8 cellular contexts compared by ENCODE assay signal in the genomic region with DNA sequence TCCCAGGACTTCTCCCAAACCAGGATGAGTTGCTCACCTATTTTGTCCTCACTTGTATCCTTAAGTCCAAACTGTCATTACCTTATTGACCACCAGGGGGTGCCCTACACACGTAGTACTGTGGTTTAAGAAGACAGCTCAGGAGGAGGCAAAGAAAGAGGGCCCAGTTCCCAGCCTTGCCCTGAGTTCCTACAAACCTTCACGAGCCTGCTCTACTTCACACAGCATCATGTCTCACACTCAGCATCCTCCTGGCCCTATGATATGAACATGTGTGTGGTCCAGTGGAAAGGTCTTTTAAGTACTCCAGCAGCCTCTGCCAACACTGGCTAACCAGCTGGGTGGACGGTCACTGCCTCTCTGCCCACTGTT. TPM values are rescaled to one million over a fixed set of nuclear protein-coding genes. Genes with fewer than 3 reads are reported as not detected.
DNase-seq lines count a peak whose midpoint lies in the region; ATAC-seq and TF ChIP-seq lines count a peak whose summit lies in the region.

No MANE protein-coding gene starts in this region.

- peak overlapping the region; percentile 60 for H3K27ac Mint-ChIP-seq in stimulated activated effector memory CD8-positive, alpha-beta T cell treated with anti-CD3 and anti-CD28 coated beads, Interleukin-12 subunit alpha, Interleukin-12 subunit beta, amount 100 ng/mL, for 72 hours

- no peaks in the 10 kb centered on the region for H3K9me3 Mint-ChIP-seq in stimulated activated effector memory CD8-positive, alpha-beta T cell treated with anti-CD3 and anti-CD28 coated beads, Interleukin-12 subunit alpha, Interleukin-12 subunit beta, amount 100 ng/mL, for 72 hours

- peak overlapping the region; percentile 16; the same call in 1 of the 2 replicates for H2AFZ ChIP-seq in KMS-11 (ENCODE audit: low read depth)

- DNase-seq in DMS114 treated with DMSO at 0.1 percent for 48 hours (lab: John Stamatoyannopoulos, UW; ENCODE audit: unreplicated experiment): peak; percentile 92
- peak; percentile 97 for DNase-seq in OCI-M1 (lab: John Stamatoyannopoulos, UW)
- peak; percentile 86 for DNase-seq in activated CD8-positive, alpha-beta memory T cell treated with anti-CD3 and anti-CD28 coated beads, Interleukin-2, amount 50 U/mL, for 4 hours
- DNase-seq in epidermal melanocyte (ENCODE audit: insufficient read length, low spot score): peak; percentile 76
- peak; percentile 94 for DNase-seq in myocyte (ENCODE audit: low read depth)
- DNase-seq in stimulated activated effector memory CD8-positive, alpha-beta T cell treated with anti-CD3 and anti-CD28 coated beads, Interleukin-12 subunit alpha, Interleukin-12 subunit beta, amount 100 ng/mL, for 72 hours (ENCODE audit: low spot score in 2 of 2): peak; percentile 88 to 95
- DNase-seq in posterior vena cava (ENCODE audit: low spot score): no peak

- peak; percentile 96 for TF ChIP-seq CTCF in KMS-11 (conservative IDR thresholded peaks at IDR 0.05; ENCODE audit: low read depth, low read length)

- peaks cover 43% of the 10 kb centered on the region for H3K4me1 Mint-ChIP-seq in stimulated activated effector memory CD8-positive, alpha-beta T cell treated with anti-CD3 and anti-CD28 coated beads, Interleukin-12 subunit alpha, Interleukin-12 subunit beta, amount 100 ng/mL, for 72 hours

- no peak overlapping the region for H3K4me3 ChIP-seq in KMS-11 (IDR thresholded peaks at IDR 0.05; ENCODE audit: insufficient read depth, low read depth, low read length)

- no peak overlapping the region for H3K4me2 ChIP-seq in KMS-11

- no peak overlapping the region for H3K9ac ChIP-seq in KMS-11

- no peaks in the 10 kb centered on the region for H4K20me1 ChIP-seq in KMS-11 (ENCODE audit: insufficient read depth)

- peak; percentile 61 for ATAC-seq in stimulated activated effector memory CD8-positive, alpha-beta T cell treated with anti-CD3 and anti-CD28 coated beads, Interleukin-12 subunit alpha, Interleukin-12 subunit beta, amount 100 ng/mL, for 72 hours

- H3K4me1 ChIP-seq in KMS-11 (ENCODE audit: low read depth, poor library complexity, severe bottlenecking): peaks cover 25% of the 10 kb centered on the region

- intact Hi-C loops in posterior vena cava (cut with DNase I): no loop called here

- H3K79me2 ChIP-seq in KMS-11 (ENCODE audit: insufficient read depth, low read depth): peaks cover 22% of the 10 kb centered on the region

- H3K27ac ChIP-seq in KMS-11: no peak overlapping the region

- no peaks in the 10 kb centered on the region for H3K36me3 ChIP-seq in KMS-11 (ENCODE audit: insufficient read depth)

- H3K4me3 Mint-ChIP-seq in stimulated activated effector memory CD8-positive, alpha-beta T cell treated with anti-CD3 and anti-CD28 coated beads, Interleukin-12 subunit alpha, Interleukin-12 subunit beta, amount 100 ng/mL, for 72 hours: peak overlapping the region; percentile 21

- H3K36me3 Mint-ChIP-seq in stimulated activated effector memory CD8-positive, alpha-beta T cell treated with anti-CD3 and anti-CD28 coated beads, Interleukin-12 subunit alpha, Interleukin-12 subunit beta, amount 100 ng/mL, for 72 hours: peaks cover 24% of the 10 kb centered on the region

- no peaks in the 10 kb centered on the region; the same call in 1 of the 2 replicates for H3K27me3 ChIP-seq in KMS-11 (ENCODE audit: insufficient read depth, low read depth)

RNA-seq across cellular contexts. Expression of gene ZNF784, which starts 8.1 kb away (rescaled TPM):
- total RNA-seq in myocyte: 8.7 and 9.3 TPM in 2 replicates
- polyA plus RNA-seq in myocyte (2012): 7.5 TPM
- 1 to 10 TPM; 3.6 to 4.3 TPM for total RNA-seq in posterior vena cava

RNA-seq across cellular contexts. Expression of gene ZNF580, which starts 8.4 kb away (rescaled TPM):
- total RNA-seq in myocyte (10.2 and 14.7 TPM in 2 replicates), posterior vena cava (10 to 100 TPM; 32.0 to 36.7 TPM)
- polyA plus RNA-seq in myocyte (2012): 66.1 TPM

RNA-seq across cellular contexts. Expression of gene ZNF581, which starts 11.0 kb away (rescaled TPM):
- total RNA-seq in myocyte: 11.4 and 13.2 TPM in 2 replicates
- polyA plus RNA-seq in myocyte (2012): 18.4 TPM
- 10 to 100 TPM in 1 of 2 donors, 1 to 10 TPM in 1; 8.0 to 12.0 TPM for total RNA-seq in posterior vena cava

RNA-seq across cellular contexts. Expression of gene CCDC106, which starts 15.6 kb away (rescaled TPM):
- total RNA-seq in myocyte (23.5 and 25.5 TPM in 2 replicates), posterior vena cava (10 to 100 TPM in 1 of 2 donors, 1 to 10 TPM in 1; 8.6 to 13.6 TPM)
- 29.7 TPM for polyA plus RNA-seq in myocyte (2012)

RNA-seq across cellular contexts. Expression of gene U2AF2, which starts 22.4 kb away (rescaled TPM):
- total RNA-seq in myocyte (63.8 and 67.0 TPM in 2 replicates), posterior vena cava (10 to 100 TPM; 89.3 to 91.7 TPM)
- polyA plus RNA-seq in myocyte (2012): 107 TPM
